Comparison of ENCODE assay signal across 7 cellular contexts in genomic region chr13:43587376-43587775, GRCh38.
"Had no signal": no experiment of that assay in that cellular context is flagged by ENCODE, and none has a peak within 500 bp of the region (broad histone marks: within the 10 kb centered on the region; RNA-seq: fewer than 3 reads in every experiment).

No MANE protein-coding gene starts in this region.

- H3K27ac ChIP-seq: HL-60 had no signal

- ATAC-seq: HepG2, K562 had no signal

- FAIRE-seq: HepG2, HTR-8/SVneo, K562 had no signal

- H3K4me3 ChIP-seq: K562 had no signal

- DNase-seq: IMR-90, KBM-7, KG1 had no signal
